ENCODE assay signal across 1 cellular context in genomic region chr22:44802956-44803355, GRCh38.
TF ChIP-seq lines count a peak whose summit lies in the region.

No MANE protein-coding gene starts in this region.

TF ChIP-seq in WTC11, 78 proteins besides CTCF, POLR2A, EP300 and RAD21 (continued from another document):
- TF ChIP-seq PRDM15 (CRISPR knock-in tag; IDR thresholded peaks at IDR 0.05) (no peak), HMGA2 (CRISPR knock-in tag; IDR thresholded peaks at IDR 0.05) (no peak), FOXJ3 (CRISPR knock-in tag; IDR thresholded peaks at IDR 0.05; ENCODE audit: borderline replicate concordance) (no peak), TCF7 (CRISPR knock-in tag; IDR thresholded peaks at IDR 0.05; ENCODE audit: low read depth) (no peak), IRF2 (CRISPR knock-in tag; IDR thresholded peaks at IDR 0.05; ENCODE audit: borderline replicate concordance, low read depth) (no peak), EMX1 (CRISPR knock-in tag; IDR thresholded peaks at IDR 0.05) (no peak)
